ENCODE assay signal across 30 cellular contexts in the genomic region with DNA sequence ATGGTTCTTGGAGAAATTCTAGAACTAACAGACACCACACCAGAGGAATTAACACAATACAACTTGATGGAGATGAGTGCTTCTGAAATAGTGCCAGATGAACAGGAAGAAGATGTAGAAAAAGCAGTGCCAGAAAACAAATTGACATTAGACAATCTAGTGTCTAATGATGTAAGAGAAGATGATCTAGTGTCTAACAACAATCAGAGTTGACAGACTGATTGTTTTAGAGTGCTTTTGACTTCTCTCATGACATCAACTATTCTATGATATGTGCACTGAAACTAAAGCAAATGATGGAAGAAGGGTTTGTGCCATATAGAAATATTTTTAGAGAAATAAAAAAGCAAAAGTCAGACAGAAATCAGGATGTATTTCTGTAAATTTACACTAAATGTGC.
"Had no signal": no experiment of that assay in that cellular context is flagged by ENCODE, and none has a peak within 500 bp of the region (broad histone marks: within the 10 kb centered on the region; RNA-seq: fewer than 3 reads in every experiment).

No MANE protein-coding gene starts in this region.

- H3K9me3 ChIP-seq: ascending aorta, body of pancreas had no signal

- DNase-seq: activated effector memory CD4-positive, alpha-beta T cell treated with anti-CD3 and anti-CD28 coated beads, Interleukin-2, amount 50 U/mL, for 16 hours; activated effector memory CD4-positive, alpha-beta T cell treated with Interleukin-2 at 50 U/mL for 16 hours; activated gamma-delta T cell; activated gamma-delta T cell treated with Interleukin-2 at 50 U/mL for 16 hours; activated naive CD4-positive, alpha-beta T cell; activated naive CD4-positive, alpha-beta T cell treated with anti-CD3 and anti-CD28 coated beads for 36 hours; activated naive CD4-positive, alpha-beta T cell treated with anti-CD3 and anti-CD28 coated beads, Interleukin-2, amount 10 ng/mL, durations not matched to agents 7 days and 5 days; activated naive CD4-positive, alpha-beta T cell treated with anti-CD3 and anti-CD28 coated beads, Interleukin-2, amount 50 U/mL, for 16 hours; activated naive CD4-positive, alpha-beta T cell treated with Interleukin-2 at 50 U/mL for 16 hours; activated naive CD8-positive, alpha-beta T cell treated with anti-CD3 and anti-CD28 coated beads for 36 hours; activated naive CD8-positive, alpha-beta T cell treated with anti-CD3 and anti-CD28 coated beads, Interleukin-2, amount 10 ng/mL, durations not matched to agents 7 days and 5 days; activated naive CD8-positive, alpha-beta T cell treated with anti-CD3 and anti-CD28 coated beads, Interleukin-2, amount 50 U/mL, for 24 hours; activated T-cell treated with anti-CD3 and anti-CD28 coated beads, Interleukin-2, amount 50 U/mL, for 1 hour; activated T-cell treated with anti-CD3 and anti-CD28 coated beads, Interleukin-2, amount 50 U/mL, for 24 hours; activated T-cell treated with anti-CD3 and anti-CD28 coated beads, Interleukin-2, amount 50 U/mL, for 4 hours; activated T-cell treated with anti-CD3 and anti-CD28 coated beads, Interleukin-2, amount 50 U/mL, for 48 hours; activated T-cell treated with anti-CD3 and anti-CD28 coated beads, Interleukin-2, amount 50 U/mL, for 72 hours; adrenal gland; amniotic stem cell; amygdala; anterior cingulate cortex; aorta; body of pancreas; brain microvascular endothelial cell; caudate nucleus; central memory CD4-positive, alpha-beta T cell; cerebellar nuclear complex had no signal

- H3K36me3 ChIP-seq: adrenal gland, ascending aorta, brain microvascular endothelial cell, breast epithelium, cardiac muscle cell had no signal

- H3K4me3 ChIP-seq: adrenal gland, ascending aorta, body of pancreas, breast epithelium, cardiac muscle cell had no signal

- H3K27me3 ChIP-seq: adrenal gland, ascending aorta, body of pancreas, brain microvascular endothelial cell, breast epithelium, cardiac muscle cell had no signal

- H3K27ac ChIP-seq: adrenal gland, ascending aorta, body of pancreas, brain microvascular endothelial cell, breast epithelium, cardiac muscle cell had no signal
